In genomic region chr10:21525367-21526183, GRCh38 we compare ENCODE assay signal across 2 cellular contexts.
TF ChIP-seq lines count a peak whose summit lies in the region.

SKIDA1 (minus strand) TSS chr10:21525682; CDS start chr10:21517822, 7,860 bp downstream.

TF ChIP-seq in A549, 52 proteins besides CTCF, POLR2A, EP300 and RAD21 (continued from another document):
- TF ChIP-seq BCL3 (IDR thresholded peaks at IDR 0.05) (peak; percentile 95; the same call in 2 of the 3 replicates), NPAS2 (CRISPR knock-in tag; IDR thresholded peaks at IDR 0.05; ENCODE audit: borderline replicate concordance) (no peak), MAFK (IDR thresholded peaks at IDR 0.05; ENCODE audit: partially characterized antibody) (peak; percentile 32), EHMT2 (IDR thresholded peaks at IDR 0.05; ENCODE audit: low read depth) (no peak), TFCP2L1 (CRISPR knock-in tag; IDR thresholded peaks at IDR 0.05) (no peak), PBX3 (IDR thresholded peaks at IDR 0.05) (0 out of 2 replicates have a peak, but pooled peaks have one; percentile 11), HES2 (IDR thresholded peaks at IDR 0.05) (no peak), EHF (CRISPR knock-in tag; IDR thresholded peaks at IDR 0.05) (no peak), HEYL (CRISPR knock-in tag; IDR thresholded peaks at IDR 0.05) (no peak), ZSCAN20 (CRISPR knock-in tag; IDR thresholded peaks at IDR 0.05) (no peak), CEBPB (IDR thresholded peaks at IDR 0.05) (peak in 1 of 2 experiments; percentile 55; a peak in 1 of 4 replicates), HOXB13 (CRISPR knock-in tag; IDR thresholded peaks at IDR 0.05; ENCODE audit: low read depth) (no peak), GATA3 (IDR thresholded peaks at IDR 0.05; ENCODE audit: borderline replicate concordance) (peak; percentile 15; the same call in 1 of the 2 replicates), TP53 (CRISPR knock-in tag; IDR thresholded peaks at IDR 0.05) (no peak), PHF8 (IDR thresholded peaks at IDR 0.05; ENCODE audit: borderline replicate concordance, low read depth) (no peak), MYC (IDR thresholded peaks at IDR 0.05; ENCODE audit: borderline replicate concordance, low read length) (peak; percentile 62; the same call in 1 of the 2 replicates), BHLHE40 (IDR thresholded peaks at IDR 0.05; ENCODE audit: low read depth, low read length) (peak; percentile 82), REST (IDR thresholded peaks at IDR 0.05) (no peak), RARB (CRISPR knock-in tag; IDR thresholded peaks at IDR 0.05) (peak; percentile 27; the same call in 1 of the 2 replicates)

TF ChIP-seq in WTC11, 78 proteins besides CTCF, POLR2A, EP300 and RAD21 (continued from another document and continues in another):
- TF ChIP-seq, protein P1, sequence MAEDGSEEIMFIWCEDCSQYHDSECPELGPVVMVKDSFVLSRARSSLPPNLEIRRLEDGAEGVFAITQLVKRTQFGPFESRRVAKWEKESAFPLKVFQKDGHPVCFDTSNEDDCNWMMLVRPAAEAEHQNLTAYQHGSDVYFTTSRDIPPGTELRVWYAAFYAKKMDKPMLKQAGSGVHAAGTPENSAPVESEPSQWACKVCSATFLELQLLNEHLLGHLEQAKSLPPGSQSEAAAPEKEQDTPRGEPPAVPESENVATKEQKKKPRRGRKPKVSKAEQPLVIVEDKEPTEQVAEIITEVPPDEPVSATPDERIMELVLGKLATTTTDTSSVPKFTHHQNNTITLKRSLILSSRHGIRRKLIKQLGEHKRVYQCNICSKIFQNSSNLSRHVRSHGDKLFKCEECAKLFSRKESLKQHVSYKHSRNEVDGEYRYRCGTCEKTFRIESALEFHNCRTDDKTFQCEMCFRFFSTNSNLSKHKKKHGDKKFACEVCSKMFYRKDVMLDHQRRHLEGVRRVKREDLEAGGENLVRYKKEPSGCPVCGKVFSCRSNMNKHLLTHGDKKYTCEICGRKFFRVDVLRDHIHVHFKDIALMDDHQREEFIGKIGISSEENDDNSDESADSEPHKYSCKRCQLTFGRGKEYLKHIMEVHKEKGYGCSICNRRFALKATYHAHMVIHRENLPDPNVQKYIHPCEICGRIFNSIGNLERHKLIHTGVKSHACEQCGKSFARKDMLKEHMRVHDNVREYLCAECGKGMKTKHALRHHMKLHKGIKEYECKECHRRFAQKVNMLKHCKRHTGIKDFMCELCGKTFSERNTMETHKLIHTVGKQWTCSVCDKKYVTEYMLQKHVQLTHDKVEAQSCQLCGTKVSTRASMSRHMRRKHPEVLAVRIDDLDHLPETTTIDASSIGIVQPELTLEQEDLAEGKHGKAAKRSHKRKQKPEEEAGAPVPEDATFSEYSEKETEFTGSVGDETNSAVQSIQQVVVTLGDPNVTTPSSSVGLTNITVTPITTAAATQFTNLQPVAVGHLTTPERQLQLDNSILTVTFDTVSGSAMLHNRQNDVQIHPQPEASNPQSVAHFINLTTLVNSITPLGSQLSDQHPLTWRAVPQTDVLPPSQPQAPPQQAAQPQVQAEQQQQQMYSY (CRISPR knock-in tag; IDR thresholded peaks at IDR 0.05): 0 out of 2 replicates have a peak, but pooled peaks have one; percentile 26
- TF ChIP-seq AR (CRISPR knock-in tag; IDR thresholded peaks at IDR 0.05) (no peak), ZNF138 (CRISPR knock-in tag; conservative IDR thresholded peaks at IDR 0.05) (no peak), IRF2 (CRISPR knock-in tag; IDR thresholded peaks at IDR 0.05; ENCODE audit: borderline replicate concordance, low read depth) (no peak), ELF4 (CRISPR knock-in tag; IDR thresholded peaks at IDR 0.05; ENCODE audit: low read depth) (no peak), CREB1 (CRISPR knock-in tag; IDR thresholded peaks at IDR 0.05) (no peak), NR2C2 (CRISPR knock-in tag; IDR thresholded peaks at IDR 0.05) (peak; percentile 77), ZNF263 (CRISPR knock-in tag; IDR thresholded peaks at IDR 0.05; ENCODE audit: low read depth) (no peak), ZNF423 (CRISPR knock-in tag; IDR thresholded peaks at IDR 0.05) (no peak), TP53 (CRISPR knock-in tag; IDR thresholded peaks at IDR 0.05) (no peak; the same call in 1 of the 2 replicates), FOXJ3 (CRISPR knock-in tag; IDR thresholded peaks at IDR 0.05; ENCODE audit: borderline replicate concordance) (no peak), TEAD4 (CRISPR knock-in tag; IDR thresholded peaks at IDR 0.05) (no peak), PRRX2 (CRISPR knock-in tag; IDR thresholded peaks at IDR 0.05) (0 out of 2 replicates have a peak, but pooled peaks have one; percentile 8), NR3C1 (CRISPR knock-in tag; conservative IDR thresholded peaks at IDR 0.05; ENCODE audit: low read depth) (no peak), HMGA2 (CRISPR knock-in tag; IDR thresholded peaks at IDR 0.05) (no peak), ATF1 (CRISPR knock-in tag; IDR thresholded peaks at IDR 0.05) (no peak), ATF6 (CRISPR knock-in tag; IDR thresholded peaks at IDR 0.05) (no peak), STAT6 (CRISPR knock-in tag; conservative IDR thresholded peaks at IDR 0.05; ENCODE audit: low read depth) (no peak), MAX (CRISPR knock-in tag; IDR thresholded peaks at IDR 0.05) (peak; percentile 79), NFATC4 (CRISPR knock-in tag; IDR thresholded peaks at IDR 0.05) (no peak)
- TF ChIP-seq, protein P2, sequence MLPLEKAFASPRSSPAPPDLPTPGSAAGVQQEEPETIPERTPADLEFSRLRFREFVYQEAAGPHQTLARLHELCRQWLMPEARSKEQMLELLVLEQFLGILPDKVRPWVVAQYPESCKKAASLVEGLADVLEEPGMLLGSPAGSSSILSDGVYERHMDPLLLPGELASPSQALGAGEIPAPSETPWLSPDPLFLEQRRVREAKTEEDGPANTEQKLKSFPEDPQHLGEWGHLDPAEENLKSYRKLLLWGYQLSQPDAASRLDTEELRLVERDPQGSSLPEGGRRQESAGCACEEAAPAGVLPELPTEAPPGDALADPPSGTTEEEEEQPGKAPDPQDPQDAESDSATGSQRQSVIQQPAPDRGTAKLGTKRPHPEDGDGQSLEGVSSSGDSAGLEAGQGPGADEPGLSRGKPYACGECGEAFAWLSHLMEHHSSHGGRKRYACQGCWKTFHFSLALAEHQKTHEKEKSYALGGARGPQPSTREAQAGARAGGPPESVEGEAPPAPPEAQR (CRISPR knock-in tag; IDR thresholded peaks at IDR 0.05): no peak
- TF ChIP-seq, protein P3, sequence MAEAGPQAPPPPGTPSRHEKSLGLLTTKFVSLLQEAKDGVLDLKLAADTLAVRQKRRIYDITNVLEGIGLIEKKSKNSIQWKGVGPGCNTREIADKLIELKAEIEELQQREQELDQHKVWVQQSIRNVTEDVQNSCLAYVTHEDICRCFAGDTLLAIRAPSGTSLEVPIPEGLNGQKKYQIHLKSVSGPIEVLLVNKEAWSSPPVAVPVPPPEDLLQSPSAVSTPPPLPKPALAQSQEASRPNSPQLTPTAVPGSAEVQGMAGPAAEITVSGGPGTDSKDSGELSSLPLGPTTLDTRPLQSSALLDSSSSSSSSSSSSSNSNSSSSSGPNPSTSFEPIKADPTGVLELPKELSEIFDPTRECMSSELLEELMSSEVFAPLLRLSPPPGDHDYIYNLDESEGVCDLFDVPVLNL (CRISPR knock-in tag; IDR thresholded peaks at IDR 0.05; ENCODE audit: borderline replicate concordance, low read depth): no peak
- TF ChIP-seq, protein P4, sequence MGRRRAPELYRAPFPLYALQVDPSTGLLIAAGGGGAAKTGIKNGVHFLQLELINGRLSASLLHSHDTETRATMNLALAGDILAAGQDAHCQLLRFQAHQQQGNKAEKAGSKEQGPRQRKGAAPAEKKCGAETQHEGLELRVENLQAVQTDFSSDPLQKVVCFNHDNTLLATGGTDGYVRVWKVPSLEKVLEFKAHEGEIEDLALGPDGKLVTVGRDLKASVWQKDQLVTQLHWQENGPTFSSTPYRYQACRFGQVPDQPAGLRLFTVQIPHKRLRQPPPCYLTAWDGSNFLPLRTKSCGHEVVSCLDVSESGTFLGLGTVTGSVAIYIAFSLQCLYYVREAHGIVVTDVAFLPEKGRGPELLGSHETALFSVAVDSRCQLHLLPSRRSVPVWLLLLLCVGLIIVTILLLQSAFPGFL (CRISPR knock-in tag; IDR thresholded peaks at IDR 0.05; ENCODE audit: borderline replicate concordance): no peak
- TF ChIP-seq, protein P5, sequence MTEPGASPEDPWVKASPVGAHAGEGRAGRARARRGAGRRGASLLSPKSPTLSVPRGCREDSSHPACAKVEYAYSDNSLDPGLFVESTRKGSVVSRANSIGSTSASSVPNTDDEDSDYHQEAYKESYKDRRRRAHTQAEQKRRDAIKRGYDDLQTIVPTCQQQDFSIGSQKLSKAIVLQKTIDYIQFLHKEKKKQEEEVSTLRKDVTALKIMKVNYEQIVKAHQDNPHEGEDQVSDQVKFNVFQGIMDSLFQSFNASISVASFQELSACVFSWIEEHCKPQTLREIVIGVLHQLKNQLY (CRISPR knock-in tag; IDR thresholded peaks at IDR 0.05): no peak
- TF ChIP-seq, protein P6, sequence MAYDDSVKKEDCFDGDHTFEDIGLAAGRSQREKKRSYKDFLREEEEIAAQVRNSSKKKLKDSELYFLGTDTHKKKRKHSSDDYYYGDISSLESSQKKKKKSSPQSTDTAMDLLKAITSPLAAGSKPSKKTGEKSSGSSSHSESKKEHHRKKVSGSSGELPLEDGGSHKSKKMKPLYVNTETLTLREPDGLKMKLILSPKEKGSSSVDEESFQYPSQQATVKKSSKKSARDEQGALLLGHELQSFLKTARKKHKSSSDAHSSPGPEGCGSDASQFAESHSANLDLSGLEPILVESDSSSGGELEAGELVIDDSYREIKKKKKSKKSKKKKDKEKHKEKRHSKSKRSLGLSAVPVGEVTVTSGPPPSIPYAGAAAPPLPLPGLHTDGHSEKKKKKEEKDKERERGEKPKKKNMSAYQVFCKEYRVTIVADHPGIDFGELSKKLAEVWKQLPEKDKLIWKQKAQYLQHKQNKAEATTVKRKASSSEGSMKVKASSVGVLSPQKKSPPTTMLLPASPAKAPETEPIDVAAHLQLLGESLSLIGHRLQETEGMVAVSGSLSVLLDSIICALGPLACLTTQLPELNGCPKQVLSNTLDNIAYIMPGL (CRISPR knock-in tag; IDR thresholded peaks at IDR 0.05): no peak; the same call in 1 of the 2 replicates
- TF ChIP-seq, protein P7, sequence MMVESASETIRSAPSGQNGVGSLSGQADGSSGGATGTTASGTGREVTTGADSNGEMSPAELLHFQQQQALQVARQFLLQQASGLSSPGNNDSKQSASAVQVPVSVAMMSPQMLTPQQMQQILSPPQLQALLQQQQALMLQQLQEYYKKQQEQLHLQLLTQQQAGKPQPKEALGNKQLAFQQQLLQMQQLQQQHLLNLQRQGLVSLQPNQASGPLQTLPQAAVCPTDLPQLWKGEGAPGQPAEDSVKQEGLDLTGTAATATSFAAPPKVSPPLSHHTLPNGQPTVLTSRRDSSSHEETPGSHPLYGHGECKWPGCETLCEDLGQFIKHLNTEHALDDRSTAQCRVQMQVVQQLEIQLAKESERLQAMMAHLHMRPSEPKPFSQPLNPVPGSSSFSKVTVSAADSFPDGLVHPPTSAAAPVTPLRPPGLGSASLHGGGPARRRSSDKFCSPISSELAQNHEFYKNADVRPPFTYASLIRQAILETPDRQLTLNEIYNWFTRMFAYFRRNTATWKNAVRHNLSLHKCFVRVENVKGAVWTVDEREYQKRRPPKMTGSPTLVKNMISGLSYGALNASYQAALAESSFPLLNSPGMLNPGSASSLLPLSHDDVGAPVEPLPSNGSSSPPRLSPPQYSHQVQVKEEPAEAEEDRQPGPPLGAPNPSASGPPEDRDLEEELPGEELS (CRISPR knock-in tag; IDR thresholded peaks at IDR 0.05): no peak
